7 cellular contexts compared by ENCODE assay signal in the genomic region with DNA sequence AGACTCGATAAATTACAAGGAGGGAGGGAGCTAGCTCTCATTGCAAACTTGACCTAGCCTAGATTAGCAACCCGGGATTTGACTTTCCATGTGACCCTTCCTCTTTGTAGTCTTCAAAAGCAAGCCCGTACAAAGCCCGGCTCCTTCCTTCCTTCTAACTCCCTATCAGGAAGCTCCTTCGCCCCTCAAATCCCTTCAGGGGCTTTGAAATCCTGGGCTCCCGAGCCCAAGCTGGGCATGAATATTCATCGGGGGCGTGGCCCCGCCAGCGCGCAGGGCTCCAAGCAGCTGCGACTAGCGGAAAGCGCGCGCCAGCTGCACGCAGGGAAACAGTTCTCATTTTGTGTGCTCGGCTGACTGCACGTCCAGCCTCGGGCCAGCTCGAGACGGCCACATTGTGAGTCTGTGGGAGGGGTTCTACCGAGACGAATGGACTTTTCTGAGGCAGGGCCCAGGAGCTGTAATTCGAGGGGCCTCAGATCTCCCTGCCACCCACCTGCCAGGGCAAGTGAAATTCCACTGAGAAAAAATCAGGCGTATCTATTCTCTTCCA.
DNase-seq lines count a peak whose midpoint lies in the region; ATAC-seq and TF ChIP-seq lines count a peak whose summit lies in the region.

No MANE protein-coding gene starts in this region.

- peak; percentile 68 for ATAC-seq in GM18499 (IDR thresholded peaks at IDR 0.05; ENCODE audit: insufficient read depth, unreplicated experiment)
- ATAC-seq in HG02840 (IDR thresholded peaks at IDR 0.05; ENCODE audit: low FRiP score, unreplicated experiment), result peak; percentile 89
- peak; percentile 97 for ATAC-seq in sciatic nerve

- DNase-seq in NCI-H1436 (lab: John Stamatoyannopoulos, UW) (peak; percentile 75), T-helper 9 cell (peak; percentile 26), brain microvascular endothelial cell (peak; percentile 46), sciatic nerve (ENCODE audit: low spot score) (peak; percentile 90)

- TF ChIP-seq CTCF in brain microvascular endothelial cell (IDR thresholded peaks at IDR 0.05; ENCODE audit: low read depth, low read length, missing control alignments), result peak; percentile 31

- in situ Hi-C loops in brain microvascular endothelial cell (cut with HindIII; ENCODE audit: low pct_ligation_motif_present, low sequenced_read_pairs), result no loop called here

- H3K36me3 ChIP-seq in brain microvascular endothelial cell (replicated peaks), result no peaks in the 10 kb centered on the region

- H3K4me3 ChIP-seq in brain microvascular endothelial cell (ENCODE audit: low read depth, low read length) (peak overlapping the region; percentile 48), iPS-11a (ENCODE audit: low read depth, low read length) (peak overlapping the region; percentile 30)

- no peak overlapping the region for H3K27ac ChIP-seq in brain microvascular endothelial cell

- H3K27me3 ChIP-seq in brain microvascular endothelial cell (replicated peaks), result no peaks in the 10 kb centered on the region

- intact Hi-C loops in sciatic nerve (cut with DNase I), result no loop called here

Comparison
In these comparisons a context has a peak if more than half of its experiments do, and no peak if none do; other contexts are left out.
1. DNase-seq: peak in every context shown above with its lines; median percentile 90 in sciatic nerve; 75 in NCI-H1436; 46 in brain microvascular endothelial cell; 26 in T-helper 9 cell.